In the genomic region with DNA sequence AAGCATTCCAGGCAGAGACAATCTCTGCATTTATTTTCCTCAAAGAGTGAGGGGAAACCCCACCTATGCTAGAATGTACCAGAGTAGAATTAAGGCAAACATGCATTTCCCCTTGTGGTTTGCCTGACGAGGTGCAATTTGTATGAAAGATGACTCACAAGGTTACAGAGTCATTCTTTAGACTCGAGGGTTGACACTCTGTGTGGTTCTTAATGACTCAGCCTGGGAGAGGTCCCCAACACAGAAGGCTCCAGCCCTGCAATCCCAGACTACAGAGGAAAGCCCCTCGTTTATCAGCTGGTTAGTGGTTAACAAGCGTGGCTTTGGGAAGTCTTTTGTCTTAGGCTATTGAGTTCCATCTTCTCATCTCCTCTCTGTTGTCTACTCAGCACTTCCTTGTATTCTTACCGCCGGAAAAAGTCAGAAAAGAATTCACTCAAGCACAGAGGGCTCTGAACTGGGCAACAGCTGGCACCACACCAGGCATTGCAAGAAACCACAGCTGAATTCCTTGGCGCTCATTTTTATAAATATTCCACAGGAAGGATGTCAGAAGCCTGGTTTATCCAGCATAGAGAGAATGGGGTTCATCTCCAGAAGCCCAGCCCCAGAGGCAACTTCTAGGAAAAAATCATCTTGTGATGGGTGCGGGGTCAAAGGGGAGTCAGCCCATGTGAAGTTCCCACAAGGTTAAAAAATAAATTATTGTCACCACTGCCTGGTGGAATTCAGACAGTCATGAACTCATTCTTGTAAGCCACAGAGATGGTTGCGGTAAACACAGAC, we compare ENCODE assay signal across 1 cellular context.
TF ChIP-seq lines count a peak whose summit lies in the region.

No MANE protein-coding gene starts in this region.

TF ChIP-seq in HCT116, 20 proteins besides CTCF, POLR2A, EP300 and RAD21 (continued from another document):
- TF ChIP-seq, protein P1, sequence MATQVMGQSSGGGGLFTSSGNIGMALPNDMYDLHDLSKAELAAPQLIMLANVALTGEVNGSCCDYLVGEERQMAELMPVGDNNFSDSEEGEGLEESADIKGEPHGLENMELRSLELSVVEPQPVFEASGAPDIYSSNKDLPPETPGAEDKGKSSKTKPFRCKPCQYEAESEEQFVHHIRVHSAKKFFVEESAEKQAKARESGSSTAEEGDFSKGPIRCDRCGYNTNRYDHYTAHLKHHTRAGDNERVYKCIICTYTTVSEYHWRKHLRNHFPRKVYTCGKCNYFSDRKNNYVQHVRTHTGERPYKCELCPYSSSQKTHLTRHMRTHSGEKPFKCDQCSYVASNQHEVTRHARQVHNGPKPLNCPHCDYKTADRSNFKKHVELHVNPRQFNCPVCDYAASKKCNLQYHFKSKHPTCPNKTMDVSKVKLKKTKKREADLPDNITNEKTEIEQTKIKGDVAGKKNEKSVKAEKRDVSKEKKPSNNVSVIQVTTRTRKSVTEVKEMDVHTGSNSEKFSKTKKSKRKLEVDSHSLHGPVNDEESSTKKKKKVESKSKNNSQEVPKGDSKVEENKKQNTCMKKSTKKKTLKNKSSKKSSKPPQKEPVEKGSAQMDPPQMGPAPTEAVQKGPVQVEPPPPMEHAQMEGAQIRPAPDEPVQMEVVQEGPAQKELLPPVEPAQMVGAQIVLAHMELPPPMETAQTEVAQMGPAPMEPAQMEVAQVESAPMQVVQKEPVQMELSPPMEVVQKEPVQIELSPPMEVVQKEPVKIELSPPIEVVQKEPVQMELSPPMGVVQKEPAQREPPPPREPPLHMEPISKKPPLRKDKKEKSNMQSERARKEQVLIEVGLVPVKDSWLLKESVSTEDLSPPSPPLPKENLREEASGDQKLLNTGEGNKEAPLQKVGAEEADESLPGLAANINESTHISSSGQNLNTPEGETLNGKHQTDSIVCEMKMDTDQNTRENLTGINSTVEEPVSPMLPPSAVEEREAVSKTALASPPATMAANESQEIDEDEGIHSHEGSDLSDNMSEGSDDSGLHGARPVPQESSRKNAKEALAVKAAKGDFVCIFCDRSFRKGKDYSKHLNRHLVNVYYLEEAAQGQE (IDR thresholded peaks at IDR 0.05; ENCODE audit: low read depth), result no peak
- TF ChIP-seq, protein P2, sequence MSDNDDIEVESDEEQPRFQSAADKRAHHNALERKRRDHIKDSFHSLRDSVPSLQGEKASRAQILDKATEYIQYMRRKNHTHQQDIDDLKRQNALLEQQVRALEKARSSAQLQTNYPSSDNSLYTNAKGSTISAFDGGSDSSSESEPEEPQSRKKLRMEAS (IDR thresholded peaks at IDR 0.05), result peak; percentile 78
- peak; percentile 88 for TF ChIP-seq SP1 (IDR thresholded peaks at IDR 0.05; ENCODE audit: low read depth)
- peak; percentile 98 for TF ChIP-seq CBX3 (IDR thresholded peaks at IDR 0.05; ENCODE audit: low read depth)
- no peak for TF ChIP-seq EZH2 (IDR thresholded peaks at IDR 0.05)
- TF ChIP-seq, protein P3, sequence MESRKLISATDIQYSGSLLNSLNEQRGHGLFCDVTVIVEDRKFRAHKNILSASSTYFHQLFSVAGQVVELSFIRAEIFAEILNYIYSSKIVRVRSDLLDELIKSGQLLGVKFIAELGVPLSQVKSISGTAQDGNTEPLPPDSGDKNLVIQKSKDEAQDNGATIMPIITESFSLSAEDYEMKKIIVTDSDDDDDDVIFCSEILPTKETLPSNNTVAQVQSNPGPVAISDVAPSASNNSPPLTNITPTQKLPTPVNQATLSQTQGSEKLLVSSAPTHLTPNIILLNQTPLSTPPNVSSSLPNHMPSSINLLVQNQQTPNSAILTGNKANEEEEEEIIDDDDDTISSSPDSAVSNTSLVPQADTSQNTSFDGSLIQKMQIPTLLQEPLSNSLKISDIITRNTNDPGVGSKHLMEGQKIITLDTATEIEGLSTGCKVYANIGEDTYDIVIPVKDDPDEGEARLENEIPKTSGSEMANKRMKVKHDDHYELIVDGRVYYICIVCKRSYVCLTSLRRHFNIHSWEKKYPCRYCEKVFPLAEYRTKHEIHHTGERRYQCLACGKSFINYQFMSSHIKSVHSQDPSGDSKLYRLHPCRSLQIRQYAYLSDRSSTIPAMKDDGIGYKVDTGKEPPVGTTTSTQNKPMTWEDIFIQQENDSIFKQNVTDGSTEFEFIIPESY (IDR thresholded peaks at IDR 0.05; ENCODE audit: extremely low read depth, insufficient replicate concordance, low read length), result peak; percentile 79
- TF ChIP-seq, protein P4, sequence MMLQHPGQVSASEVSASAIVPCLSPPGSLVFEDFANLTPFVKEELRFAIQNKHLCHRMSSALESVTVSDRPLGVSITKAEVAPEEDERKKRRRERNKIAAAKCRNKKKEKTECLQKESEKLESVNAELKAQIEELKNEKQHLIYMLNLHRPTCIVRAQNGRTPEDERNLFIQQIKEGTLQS (IDR thresholded peaks at IDR 0.05), result 0 out of 2 replicates have a peak, but pooled peaks have one; percentile 6
- peak; percentile 90 for TF ChIP-seq SRF (IDR thresholded peaks at IDR 0.05; ENCODE audit: low read depth)
- peak; percentile 95 for TF ChIP-seq SIN3A (IDR thresholded peaks at IDR 0.05; ENCODE audit: low read depth)
- TF ChIP-seq TCF7L2 (IDR thresholded peaks at IDR 0.05; ENCODE audit: borderline replicate concordance, extremely low read depth, insufficient read depth, insufficient read length), result peak; percentile 86
- no peak for TF ChIP-seq ZFX (IDR thresholded peaks at IDR 0.05)
- peak; percentile 99 for TF ChIP-seq JUND (IDR thresholded peaks at IDR 0.05)
- peak; percentile 76 for TF ChIP-seq POLR2AphosphoS5 (IDR thresholded peaks at IDR 0.05; ENCODE audit: low read depth, low read length)
